11 cellular contexts compared by ENCODE assay signal in genomic region chr4:185965456-185966384, GRCh38.
DNase-seq lines count a peak whose midpoint lies in the region; ATAC-seq, FAIRE-seq and TF ChIP-seq lines count a peak whose summit lies in the region.
"Had no signal": no experiment of that assay in that cellular context is flagged by ENCODE, and none has a peak within 500 bp of the region (broad histone marks: within the 10 kb centered on the region; RNA-seq: fewer than 3 reads in every experiment).

No MANE protein-coding gene starts in this region.

- H3K27me3 ChIP-seq in gastrocnemius medialis = no peaks in the 10 kb centered on the region

- H3K4me1 ChIP-seq in gastrocnemius medialis = no peaks in the 10 kb centered on the region

- POLR2A ChIA-PET in activated CD4-positive, alpha-beta T cell treated with anti-CD3 and anti-CD28 coated beads, Interleukin-2, amount 10 ng/mL, durations not matched to agents 7 days and 5 days (lab: Charles Lee) = no interaction called here

- CTCF ChIA-PET in activated CD4-positive, alpha-beta T cell treated with anti-CD3 and anti-CD28 coated beads, Interleukin-2, amount 10 ng/mL, durations not matched to agents 7 days and 5 days (lab: Charles Lee) = no interaction called here

- peak overlapping the region; percentile 33 to 57 (median 46) for H3K27ac ChIP-seq in gastrocnemius medialis

- H3K36me3 Mint-ChIP-seq in activated CD4-positive, alpha-beta T cell treated with anti-CD3 and anti-CD28 coated beads, Interleukin-2, amount 10 ng/mL, durations not matched to agents 7 days and 5 days (ENCODE audit: low read depth) = no peaks in the 10 kb centered on the region
- H3K36me3 Mint-ChIP-seq: activated naive CD4-positive, alpha-beta T cell treated with anti-CD3 and anti-CD28 coated beads, Interleukin-2, amount 50 U/mL, for 24 hours had no signal

- no peak overlapping the region for H3K27ac Mint-ChIP-seq in activated CD4-positive, alpha-beta T cell treated with anti-CD3 and anti-CD28 coated beads, Interleukin-2, amount 10 ng/mL, durations not matched to agents 7 days and 5 days
- H3K27ac Mint-ChIP-seq: activated naive CD4-positive, alpha-beta T cell treated with anti-CD3 and anti-CD28 coated beads, Interleukin-2, amount 50 U/mL, for 24 hours; stimulated activated naive CD8-positive, alpha-beta T cell treated with anti-CD3 and anti-CD28 coated beads, Interleukin-15, Interleukin-2, amounts not matched to agents 100 ng/mL and 50 ng/mL, for 24 hours had no signal

- H3K9me3 Mint-ChIP-seq in activated CD4-positive, alpha-beta T cell treated with anti-CD3 and anti-CD28 coated beads, Interleukin-2, amount 10 ng/mL, durations not matched to agents 7 days and 5 days = no peaks in the 10 kb centered on the region
- H3K9me3 Mint-ChIP-seq: activated naive CD4-positive, alpha-beta T cell treated with anti-CD3 and anti-CD28 coated beads, Interleukin-2, amount 50 U/mL, for 24 hours; stimulated activated naive CD8-positive, alpha-beta T cell treated with anti-CD3 and anti-CD28 coated beads, Interleukin-15, Interleukin-2, amounts not matched to agents 100 ng/mL and 50 ng/mL, for 24 hours had no signal

- no peak for TF ChIP-seq CTCF in choroid plexus epithelial cell (conservative IDR thresholded peaks at IDR 0.05; ENCODE audit: low read depth, low read length)
- TF ChIP-seq CTCF in gastrocnemius medialis (IDR thresholded peaks at IDR 0.05 in 4 of 5, conservative IDR thresholded peaks at IDR 0.05 in 1 of 5) = no peak

- DNase-seq in GM19239 (ENCODE audit: insufficient read length, low spot score) (no peak), choroid plexus epithelial cell (ENCODE audit: low read depth) (peak; percentile 13), gastrocnemius medialis (no peak), glomerular visceral epithelial cell (ENCODE audit: extremely low spot score) (no peak), NCI-H510A (lab: John Stamatoyannopoulos, UW) (no peak)
- no peak for DNase-seq in activated CD4-positive, alpha-beta T cell treated with anti-CD3 and anti-CD28 coated beads, Interleukin-2, amount 10 ng/mL, durations not matched to agents 7 days and 5 days
- DNase-seq in stimulated activated CD4-positive, alpha-beta T cell treated with anti-CD3 and anti-CD28 coated beads, Interleukin-1b, Interleukin-23, amount 100 ng/mL, for 48 hours = no peak
- DNase-seq: SIG-M5 had no signal

- in situ Hi-C loops in gastrocnemius medialis (cut with MboI; ENCODE audit: low sequenced_read_pairs in 4 of 4) = no loop called here

- H3K4me3 Mint-ChIP-seq in activated CD4-positive, alpha-beta T cell treated with anti-CD3 and anti-CD28 coated beads, Interleukin-2, amount 10 ng/mL, durations not matched to agents 7 days and 5 days = no peak overlapping the region
- H3K4me3 Mint-ChIP-seq: activated naive CD4-positive, alpha-beta T cell treated with anti-CD3 and anti-CD28 coated beads, Interleukin-2, amount 50 U/mL, for 24 hours; stimulated activated naive CD8-positive, alpha-beta T cell treated with anti-CD3 and anti-CD28 coated beads, Interleukin-15, Interleukin-2, amounts not matched to agents 100 ng/mL and 50 ng/mL, for 24 hours had no signal

- intact Hi-C loops in gastrocnemius medialis (cut with DNase I; ENCODE audit: low total_unique reads) = no loop called here

- H3K36me3 ChIP-seq in gastrocnemius medialis = no peaks in the 10 kb centered on the region

- peaks cover 4% of the 10 kb centered on the region for H3K27me3 Mint-ChIP-seq in activated CD4-positive, alpha-beta T cell treated with anti-CD3 and anti-CD28 coated beads, Interleukin-2, amount 10 ng/mL, durations not matched to agents 7 days and 5 days
- H3K27me3 Mint-ChIP-seq: stimulated activated naive CD8-positive, alpha-beta T cell treated with anti-CD3 and anti-CD28 coated beads, Interleukin-15, Interleukin-2, amounts not matched to agents 100 ng/mL and 50 ng/mL, for 24 hours had no signal

- ATAC-seq in HG02973 (IDR thresholded peaks at IDR 0.05; ENCODE audit: unreplicated experiment) (peak; percentile 78), gastrocnemius medialis (peak in 1 of 2 donors; percentile 27)

- no peaks in the 10 kb centered on the region for H3K4me1 Mint-ChIP-seq in activated CD4-positive, alpha-beta T cell treated with anti-CD3 and anti-CD28 coated beads, Interleukin-2, amount 10 ng/mL, durations not matched to agents 7 days and 5 days
- H3K4me1 Mint-ChIP-seq: activated naive CD4-positive, alpha-beta T cell treated with anti-CD3 and anti-CD28 coated beads, Interleukin-2, amount 50 U/mL, for 24 hours had no signal

- H3K4me3 ChIP-seq in choroid plexus epithelial cell (ENCODE audit: low read depth, low read length) (no peak overlapping the region), gastrocnemius medialis (no peak overlapping the region)

- peak; percentile 59 for FAIRE-seq in GM19239 (lab: Jason Lieb, UNC)

- TF ChIP-seq POLR2A in gastrocnemius medialis (IDR thresholded peaks at IDR 0.05) = no peak

- no peaks in the 10 kb centered on the region for H3K9me3 ChIP-seq in gastrocnemius medialis
